In the genomic region with DNA sequence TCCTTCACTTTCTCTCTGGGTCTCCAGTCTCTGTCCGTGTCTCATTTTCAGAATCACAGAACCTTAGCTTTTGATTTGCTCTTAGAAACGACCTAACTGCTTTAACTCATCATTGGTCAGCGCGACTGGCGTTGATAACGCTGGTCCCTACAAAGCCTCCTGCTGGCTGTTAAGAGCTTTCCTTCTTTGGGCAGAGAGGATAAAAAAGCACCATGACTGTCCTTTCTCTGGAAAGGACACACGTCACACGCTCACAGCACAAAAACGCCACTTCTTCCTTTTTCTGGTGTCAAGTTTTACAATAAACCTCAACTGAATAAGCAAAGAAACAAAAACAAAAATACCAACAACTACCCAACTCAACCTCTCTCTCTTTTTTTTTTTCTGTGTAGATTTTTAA, we compare ENCODE assay signal across 1 cellular context.
TF ChIP-seq lines count a peak whose summit lies in the region.

No MANE protein-coding gene starts in this region.

TF ChIP-seq in SK-N-SH treated with all-trans-retinoic acid at 6 μM for 48 hours, 23 proteins besides CTCF, POLR2A, EP300 and RAD21 (continued from another document):
- TF ChIP-seq, protein P1, sequence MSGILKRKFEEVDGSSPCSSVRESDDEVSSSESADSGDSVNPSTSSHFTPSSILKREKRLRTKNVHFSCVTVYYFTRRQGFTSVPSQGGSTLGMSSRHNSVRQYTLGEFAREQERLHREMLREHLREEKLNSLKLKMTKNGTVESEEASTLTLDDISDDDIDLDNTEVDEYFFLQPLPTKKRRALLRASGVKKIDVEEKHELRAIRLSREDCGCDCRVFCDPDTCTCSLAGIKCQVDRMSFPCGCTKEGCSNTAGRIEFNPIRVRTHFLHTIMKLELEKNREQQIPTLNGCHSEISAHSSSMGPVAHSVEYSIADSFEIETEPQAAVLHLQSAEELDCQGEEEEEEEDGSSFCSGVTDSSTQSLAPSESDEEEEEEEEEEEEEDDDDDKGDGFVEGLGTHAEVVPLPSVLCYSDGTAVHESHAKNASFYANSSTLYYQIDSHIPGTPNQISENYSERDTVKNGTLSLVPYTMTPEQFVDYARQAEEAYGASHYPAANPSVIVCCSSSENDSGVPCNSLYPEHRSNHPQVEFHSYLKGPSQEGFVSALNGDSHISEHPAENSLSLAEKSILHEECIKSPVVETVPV (CRISPR knock-in tag; IDR thresholded peaks at IDR 0.05): no peak
- no peak for TF ChIP-seq ZNF565 (CRISPR knock-in tag; conservative IDR thresholded peaks at IDR 0.05; ENCODE audit: low read depth)
- no peak for TF ChIP-seq SNAI2 (CRISPR knock-in tag; IDR thresholded peaks at IDR 0.05)
- TF ChIP-seq, protein P2, sequence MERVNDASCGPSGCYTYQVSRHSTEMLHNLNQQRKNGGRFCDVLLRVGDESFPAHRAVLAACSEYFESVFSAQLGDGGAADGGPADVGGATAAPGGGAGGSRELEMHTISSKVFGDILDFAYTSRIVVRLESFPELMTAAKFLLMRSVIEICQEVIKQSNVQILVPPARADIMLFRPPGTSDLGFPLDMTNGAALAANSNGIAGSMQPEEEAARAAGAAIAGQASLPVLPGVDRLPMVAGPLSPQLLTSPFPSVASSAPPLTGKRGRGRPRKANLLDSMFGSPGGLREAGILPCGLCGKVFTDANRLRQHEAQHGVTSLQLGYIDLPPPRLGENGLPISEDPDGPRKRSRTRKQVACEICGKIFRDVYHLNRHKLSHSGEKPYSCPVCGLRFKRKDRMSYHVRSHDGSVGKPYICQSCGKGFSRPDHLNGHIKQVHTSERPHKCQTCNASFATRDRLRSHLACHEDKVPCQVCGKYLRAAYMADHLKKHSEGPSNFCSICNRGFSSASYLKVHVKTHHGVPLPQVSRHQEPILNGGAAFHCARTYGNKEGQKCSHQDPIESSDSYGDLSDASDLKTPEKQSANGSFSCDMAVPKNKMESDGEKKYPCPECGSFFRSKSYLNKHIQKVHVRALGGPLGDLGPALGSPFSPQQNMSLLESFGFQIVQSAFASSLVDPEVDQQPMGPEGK (CRISPR knock-in tag; IDR thresholded peaks at IDR 0.05; ENCODE audit: borderline replicate concordance): no peak
- no peak for TF ChIP-seq TCF4 (CRISPR knock-in tag; IDR thresholded peaks at IDR 0.05; ENCODE audit: borderline replicate concordance)
- no peak for TF ChIP-seq RARB (CRISPR knock-in tag; IDR thresholded peaks at IDR 0.05)
- TF ChIP-seq GLIS3 (CRISPR knock-in tag; IDR thresholded peaks at IDR 0.05): no peak
- TF ChIP-seq ZFP30 (CRISPR knock-in tag; IDR thresholded peaks at IDR 0.05): no peak
- TF ChIP-seq, protein P3, sequence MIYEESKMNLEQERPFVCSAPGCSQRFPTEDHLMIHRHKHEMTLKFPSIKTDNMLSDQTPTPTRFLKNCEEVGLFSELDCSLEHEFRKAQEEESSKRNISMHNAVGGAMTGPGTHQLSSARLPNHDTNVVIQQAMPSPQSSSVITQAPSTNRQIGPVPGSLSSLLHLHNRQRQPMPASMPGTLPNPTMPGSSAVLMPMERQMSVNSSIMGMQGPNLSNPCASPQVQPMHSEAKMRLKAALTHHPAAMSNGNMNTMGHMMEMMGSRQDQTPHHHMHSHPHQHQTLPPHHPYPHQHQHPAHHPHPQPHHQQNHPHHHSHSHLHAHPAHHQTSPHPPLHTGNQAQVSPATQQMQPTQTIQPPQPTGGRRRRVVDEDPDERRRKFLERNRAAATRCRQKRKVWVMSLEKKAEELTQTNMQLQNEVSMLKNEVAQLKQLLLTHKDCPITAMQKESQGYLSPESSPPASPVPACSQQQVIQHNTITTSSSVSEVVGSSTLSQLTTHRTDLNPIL (CRISPR knock-in tag; IDR thresholded peaks at IDR 0.05; ENCODE audit: low read depth): no peak
- TF ChIP-seq ZFP3 (CRISPR knock-in tag; IDR thresholded peaks at IDR 0.05): no peak
- TF ChIP-seq BACH2 (CRISPR knock-in tag; IDR thresholded peaks at IDR 0.05; ENCODE audit: borderline replicate concordance): no peak
- TF ChIP-seq, protein P4, sequence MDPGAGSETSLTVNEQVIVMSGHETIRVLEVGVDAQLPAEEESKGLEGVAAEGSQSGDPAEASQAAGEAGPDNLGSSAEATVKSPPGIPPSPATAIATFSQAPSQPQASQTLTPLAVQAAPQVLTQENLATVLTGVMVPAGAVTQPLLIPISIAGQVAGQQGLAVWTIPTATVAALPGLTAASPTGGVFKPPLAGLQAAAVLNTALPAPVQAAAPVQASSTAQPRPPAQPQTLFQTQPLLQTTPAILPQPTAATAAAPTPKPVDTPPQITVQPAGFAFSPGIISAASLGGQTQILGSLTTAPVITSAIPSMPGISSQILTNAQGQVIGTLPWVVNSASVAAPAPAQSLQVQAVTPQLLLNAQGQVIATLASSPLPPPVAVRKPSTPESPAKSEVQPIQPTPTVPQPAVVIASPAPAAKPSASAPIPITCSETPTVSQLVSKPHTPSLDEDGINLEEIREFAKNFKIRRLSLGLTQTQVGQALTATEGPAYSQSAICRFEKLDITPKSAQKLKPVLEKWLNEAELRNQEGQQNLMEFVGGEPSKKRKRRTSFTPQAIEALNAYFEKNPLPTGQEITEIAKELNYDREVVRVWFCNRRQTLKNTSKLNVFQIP (CRISPR knock-in tag; IDR thresholded peaks at IDR 0.05; ENCODE audit: borderline replicate concordance, low read depth): no peak
- no peak for TF ChIP-seq ARNTL (CRISPR knock-in tag; IDR thresholded peaks at IDR 0.05; ENCODE audit: borderline replicate concordance, low read depth)
- no peak for TF ChIP-seq CSDC2 (CRISPR knock-in tag; IDR thresholded peaks at IDR 0.05)
- TF ChIP-seq ZNF70 (CRISPR knock-in tag; IDR thresholded peaks at IDR 0.05): no peak
- no peak for TF ChIP-seq OSR1 (CRISPR knock-in tag; IDR thresholded peaks at IDR 0.05)
- TF ChIP-seq ESRRG (CRISPR knock-in tag; IDR thresholded peaks at IDR 0.05): no peak
- TF ChIP-seq, protein P5, sequence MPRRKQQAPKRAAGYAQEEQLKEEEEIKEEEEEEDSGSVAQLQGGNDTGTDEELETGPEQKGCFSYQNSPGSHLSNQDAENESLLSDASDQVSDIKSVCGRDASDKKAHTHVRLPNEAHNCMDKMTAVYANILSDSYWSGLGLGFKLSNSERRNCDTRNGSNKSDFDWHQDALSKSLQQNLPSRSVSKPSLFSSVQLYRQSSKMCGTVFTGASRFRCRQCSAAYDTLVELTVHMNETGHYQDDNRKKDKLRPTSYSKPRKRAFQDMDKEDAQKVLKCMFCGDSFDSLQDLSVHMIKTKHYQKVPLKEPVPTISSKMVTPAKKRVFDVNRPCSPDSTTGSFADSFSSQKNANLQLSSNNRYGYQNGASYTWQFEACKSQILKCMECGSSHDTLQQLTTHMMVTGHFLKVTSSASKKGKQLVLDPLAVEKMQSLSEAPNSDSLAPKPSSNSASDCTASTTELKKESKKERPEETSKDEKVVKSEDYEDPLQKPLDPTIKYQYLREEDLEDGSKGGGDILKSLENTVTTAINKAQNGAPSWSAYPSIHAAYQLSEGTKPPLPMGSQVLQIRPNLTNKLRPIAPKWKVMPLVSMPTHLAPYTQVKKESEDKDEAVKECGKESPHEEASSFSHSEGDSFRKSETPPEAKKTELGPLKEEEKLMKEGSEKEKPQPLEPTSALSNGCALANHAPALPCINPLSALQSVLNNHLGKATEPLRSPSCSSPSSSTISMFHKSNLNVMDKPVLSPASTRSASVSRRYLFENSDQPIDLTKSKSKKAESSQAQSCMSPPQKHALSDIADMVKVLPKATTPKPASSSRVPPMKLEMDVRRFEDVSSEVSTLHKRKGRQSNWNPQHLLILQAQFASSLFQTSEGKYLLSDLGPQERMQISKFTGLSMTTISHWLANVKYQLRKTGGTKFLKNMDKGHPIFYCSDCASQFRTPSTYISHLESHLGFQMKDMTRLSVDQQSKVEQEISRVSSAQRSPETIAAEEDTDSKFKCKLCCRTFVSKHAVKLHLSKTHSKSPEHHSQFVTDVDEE (CRISPR knock-in tag; IDR thresholded peaks at IDR 0.05): no peak
